Comparison of ENCODE assay signal across 31 cellular contexts in genomic region chr2:176003958-176004357, GRCh38. TPM values are rescaled to one million over a fixed set of nuclear protein-coding genes. Genes with fewer than 3 reads are reported as not detected.
DNase-seq lines count a peak whose midpoint lies in the region; ATAC-seq, FAIRE-seq and TF ChIP-seq lines count a peak whose summit lies in the region.
"Had no signal": no experiment of that assay in that cellular context is flagged by ENCODE, and none has a peak within 500 bp of the region (broad histone marks: within the 10 kb centered on the region; RNA-seq: fewer than 3 reads in every experiment).

No MANE protein-coding gene starts in this region.

- H3K27me3 Mint-ChIP-seq in type B pancreatic cell, result no peaks in the 10 kb centered on the region
- H3K27me3 Mint-ChIP-seq: activated naive CD4-positive, alpha-beta T cell treated with anti-CD3 and anti-CD28 coated beads, Interleukin-2, amount 50 U/mL, for 24 hours had no signal

- H3K27ac ChIP-seq in left ventricle myocardium inferior (replicated peaks) (no peak overlapping the region), right cardiac atrium (ENCODE audit: low read length) (no peak overlapping the region)
- H3K27ac ChIP-seq: GM23248, lower lobe of right lung, thyroid gland, vagina, VCaP had no signal

- H3K9me3 Mint-ChIP-seq in type B pancreatic cell, result no peaks in the 10 kb centered on the region
- H3K9me3 Mint-ChIP-seq: activated naive CD4-positive, alpha-beta T cell treated with anti-CD3 and anti-CD28 coated beads, Interleukin-2, amount 50 U/mL, for 24 hours; CD8-positive, alpha-beta memory T cell had no signal

- no peaks in the 10 kb centered on the region for H3K36me3 Mint-ChIP-seq in type B pancreatic cell
- H3K36me3 Mint-ChIP-seq: activated naive CD4-positive, alpha-beta T cell treated with anti-CD3 and anti-CD28 coated beads, Interleukin-2, amount 50 U/mL, for 24 hours had no signal

- 60% methylated on average over 5 of the region's 5 CpGs for WGBS in right cardiac atrium

- H3K9ac ChIP-seq in endocrine pancreas (ENCODE audit: control insufficient read depth, insufficient read depth, low read length) (no peak overlapping the region), mucosa of stomach (ENCODE audit: low read length) (peak overlapping the region; percentile 14)
- H3K9ac ChIP-seq: GM23248 had no signal

- peak overlapping the region; percentile 40 for H3K4me3 Mint-ChIP-seq in type B pancreatic cell
- H3K4me3 Mint-ChIP-seq: activated naive CD4-positive, alpha-beta T cell treated with anti-CD3 and anti-CD28 coated beads, Interleukin-2, amount 50 U/mL, for 24 hours had no signal

- H3K27me3 ChIP-seq in left ventricle myocardium inferior (ENCODE audit: low read depth) (no peaks in the 10 kb centered on the region), right cardiac atrium (ENCODE audit: control insufficient read depth, insufficient read depth) (no peaks in the 10 kb centered on the region), endocrine pancreas (ENCODE audit: control insufficient read depth, insufficient read depth, low read length) (no peaks in the 10 kb centered on the region), mucosa of stomach (ENCODE audit: control insufficient read depth, insufficient read depth, low read length) (no peaks in the 10 kb centered on the region)
- H3K27me3 ChIP-seq: heart right ventricle, thyroid gland, vagina had no signal

- H3K4me3 ChIP-seq in left ventricle myocardium inferior, result peak overlapping the region; percentile 94
- no peak overlapping the region for H3K4me3 ChIP-seq in right cardiac atrium (ENCODE audit: low read length)
- peak overlapping the region; percentile 87 for H3K4me3 ChIP-seq in endocrine pancreas (ENCODE audit: control insufficient read depth, insufficient read depth, low read length)
- H3K4me3 ChIP-seq in mucosa of stomach (ENCODE audit: low read length), result no peak overlapping the region
- H3K4me3 ChIP-seq: GM23248, lower lobe of right lung, thyroid gland had no signal

- no peak overlapping the region for H3K27ac Mint-ChIP-seq in type B pancreatic cell
- H3K27ac Mint-ChIP-seq: activated naive CD4-positive, alpha-beta T cell treated with anti-CD3 and anti-CD28 coated beads, Interleukin-2, amount 50 U/mL, for 24 hours; CD8-positive, alpha-beta memory T cell had no signal

- ATAC-seq in right cardiac atrium, result no peak
- ATAC-seq: heart right ventricle, lower lobe of right lung had no signal

- no peaks in the 10 kb centered on the region for H3K9me3 ChIP-seq in left ventricle myocardium inferior (replicated peaks)
- H3K9me3 ChIP-seq in right cardiac atrium (ENCODE audit: control insufficient read depth, low read length), result no peaks in the 10 kb centered on the region
- H3K9me3 ChIP-seq in endocrine pancreas (ENCODE audit: control insufficient read depth, low read length), result no peaks in the 10 kb centered on the region
- H3K9me3 ChIP-seq in mucosa of stomach (ENCODE audit: control insufficient read depth, low read length), result no peaks in the 10 kb centered on the region
- H3K9me3 ChIP-seq: heart right ventricle, lower lobe of right lung, thyroid gland, vagina had no signal

- H3K4me1 Mint-ChIP-seq in type B pancreatic cell (ENCODE audit: unreplicated experiment), result peaks cover 20% of the 10 kb centered on the region

- H3K36me3 ChIP-seq in left ventricle myocardium inferior (no peaks in the 10 kb centered on the region), endocrine pancreas (ENCODE audit: control insufficient read depth, insufficient read depth, low read length) (no peaks in the 10 kb centered on the region), mucosa of stomach (ENCODE audit: control insufficient read depth, insufficient read depth, low read length) (no peaks in the 10 kb centered on the region)
- H3K36me3 ChIP-seq: heart right ventricle, lower lobe of right lung, thyroid gland, vagina had no signal

- FAIRE-seq in D721Med (lab: Jason Lieb, UNC), result no peak
- FAIRE-seq: bronchial epithelial cell, colon, kidney, RCC 7860 had no signal

- intact Hi-C loops in left ventricle myocardium inferior (cut with micrococcal nuclease) (no loop called here), right cardiac atrium (cut with DNase I) (no loop called here)

- DNase-seq in left ventricle myocardium inferior, result no peak
- no peak for DNase-seq in right cardiac atrium
- DNase-seq in type B pancreatic cell (ENCODE audit: extremely low spot score, unreplicated experiment), result no peak
- DNase-seq in mucosa of gallbladder (ENCODE audit: low spot score), result no peak
- DNase-seq in D721Med (ENCODE audit: insufficient read length, low spot score), result no peak
- no peak for DNase-seq in stimulated activated CD4-positive, alpha-beta T cell treated with anti-CD3 and anti-CD28 coated beads, Interleukin-4, amount 100 ng/mL, for 24 hours
- DNase-seq: activated CD4-positive, alpha-beta T cell treated with anti-CD3 and anti-CD28 coated beads for 48 hours; activated CD8-positive, alpha-beta memory T cell treated with anti-CD3 and anti-CD28 coated beads for 24 hours; activated T-cell treated with anti-CD3 and anti-CD28 coated beads for 4 hours; AML-193; amygdala; CD8-positive, alpha-beta memory T cell; effector memory CD4-positive, alpha-beta T cell; GDM1; GM23248; heart right ventricle; kidney; lower lobe of right lung; NCI-H2107; NCI-H748 treated with DMSO at 0.1 percent for 48 hours; stimulated activated CD4-positive, alpha-beta T cell treated with anti-CD3 and anti-CD28 coated beads, Interleukin-4, amount 100 ng/mL, for 1 hour; T-helper 9 cell; thyroid gland had no signal

- TF ChIP-seq CTCF in left ventricle myocardium inferior (IDR thresholded peaks at IDR 0.05; ENCODE audit: borderline replicate concordance) (no peak), type B pancreatic cell (conservative IDR thresholded peaks at IDR 0.05) (no peak), D721Med (IDR thresholded peaks at IDR 0.05; ENCODE audit: insufficient read depth, missing control alignments) (no peak)

- H3K4me1 ChIP-seq in left ventricle myocardium inferior (peaks cover 55% of the 10 kb centered on the region), right cardiac atrium (ENCODE audit: control insufficient read depth, insufficient read depth, low read length) (peaks cover 6% of the 10 kb centered on the region), endocrine pancreas (ENCODE audit: control insufficient read depth, insufficient read depth, low read length) (peaks cover 10% of the 10 kb centered on the region), mucosa of stomach (ENCODE audit: control insufficient read depth, insufficient read depth, low read length) (peaks cover 13% of the 10 kb centered on the region)
- H3K4me1 ChIP-seq: thyroid gland had no signal

RNA-seq across cellular contexts. Expression of gene LNPK, which starts 1.9 kb away (rescaled TPM):
- total RNA-seq in left ventricle myocardium inferior (42.3 TPM), right cardiac atrium (10 to 100 TPM; 22.6 to 37.2 (median 24.0) TPM), type B pancreatic cell (ENCODE audit: low replicate concordance) (26.4 and 33.7 TPM in 2 replicates), mucosa of gallbladder (25.5 TPM)
- 4.6 TPM for polyA plus RNA-seq in right cardiac atrium

Comparison
In these comparisons a context has a peak if more than half of its experiments do, and no peak if none do; other contexts are left out.
1. H3K4me3 ChIP-seq: peak in left ventricle myocardium inferior (single experiment) and endocrine pancreas (single experiment); none in right cardiac atrium (single experiment) and mucosa of stomach (single experiment).